In genomic region chr3:58299839-58300516, GRCh38 we compare ENCODE assay signal across 8 cellular contexts.
DNase-seq lines count a peak whose midpoint lies in the region; ATAC-seq and TF ChIP-seq lines count a peak whose summit lies in the region.

No MANE protein-coding gene starts in this region.

- CTCF ChIA-PET in RWPE1 (lab: Yijun Ruan, JAX): interaction anchor here (0.6 to 3.0 kb wide), 5 partner anchors 60 to 158 kb away, joined by 3 to 21 read pairs (median 4); no protein-coding TSS in a partner anchor

- no peak for ATAC-seq in GM21367 (IDR thresholded peaks at IDR 0.05; ENCODE audit: unreplicated experiment)

- H3K27ac ChIP-seq in RWPE1 (no peak overlapping the region), substantia nigra (ENCODE audit: low read depth, low read length, poor library complexity, severe bottlenecking) (peak overlapping the region; percentile 22)

- POLR2A ChIA-PET in RWPE1 (lab: Yijun Ruan, JAX; ENCODE audit: low non-redundant PET): no interaction called here

- DNase-seq in NCI-H1105 treated with DMSO at 0.1 percent for 48 hours (lab: John Stamatoyannopoulos, UW) (peak; percentile 18), NCI-H1105 (lab: John Stamatoyannopoulos, UW) (no peak), RWPE1 (ENCODE audit: low spot score) (peak; percentile 13), foreskin melanocyte (peak; percentile 29), substantia nigra (lab: John Stamatoyannopoulos, UW) (peak in 5 of 49 donors; percentile 11 to 33 (median 21)), DMS79 (lab: John Stamatoyannopoulos, UW) (no peak)
- no peak for DNase-seq in activated effector memory CD4-positive, alpha-beta T cell treated with Interleukin-2 at 50 U/mL for 16 hours

- TF ChIP-seq CTCF in RWPE1 (conservative IDR thresholded peaks at IDR 0.05; ENCODE audit: low read depth): peak; percentile 77

Comparison
In these comparisons a context has a peak if more than half of its experiments do, and no peak if none do; other contexts are left out.
1. DNase-seq: peak in NCI-H1105 treated with DMSO at 0.1 percent for 48 hours (single experiment), RWPE1 (single experiment) and foreskin melanocyte (single experiment); none in NCI-H1105 (single experiment), activated effector memory CD4-positive, alpha-beta T cell treated with Interleukin-2 at 50 U/mL for 16 hours (single experiment) and DMS79 (single experiment).